In genomic region chr1:203278087-203278884, GRCh38 we compare ENCODE assay signal across 8 cellular contexts.
A peak's percentile ranks its signal among the peaks of the same experiment; 100 is the strongest.
DNase-seq lines count a peak whose midpoint lies in the region; ATAC-seq lines count a peak whose summit lies in the region.

No MANE protein-coding gene starts in this region.

- H3K4me1 Mint-ChIP-seq in activated naive CD8-positive, alpha-beta T cell (ENCODE audit: low read depth), result peaks cover 57% of the 10 kb centered on the region

- peak overlapping the region; percentile 79 for H3K27ac Mint-ChIP-seq in activated naive CD8-positive, alpha-beta T cell

- no peaks in the 10 kb centered on the region for H3K9me3 Mint-ChIP-seq in activated naive CD8-positive, alpha-beta T cell (ENCODE audit: low read depth)

- no peaks in the 10 kb centered on the region for H3K36me3 Mint-ChIP-seq in activated naive CD8-positive, alpha-beta T cell

- H3K4me3 Mint-ChIP-seq in activated naive CD8-positive, alpha-beta T cell, result peak overlapping the region; percentile 66

- DNase-seq in DMS53 treated with DMSO at 0.1 percent for 48 hours (lab: John Stamatoyannopoulos, UW; ENCODE audit: unreplicated experiment), result peak; percentile 17
- DNase-seq in NCI-H1092 (lab: John Stamatoyannopoulos, UW), result peak; percentile 41
- peak; percentile 96 for DNase-seq in globus pallidus (ENCODE audit: low spot score)
- DNase-seq in nucleus accumbens (lab: John Stamatoyannopoulos, UW), result peak in 55 of 56 donors; percentile 56 to 96 (median 89)
- DNase-seq in NCI-H2029 treated with DMSO at 0.1 percent for 48 hours (lab: John Stamatoyannopoulos, UW), result no peak
- no peak for DNase-seq in stimulated activated CD4-positive, alpha-beta T cell treated with anti-CD3 and anti-CD28 coated beads, Interleukin-4, amount 100 ng/mL, for 4 hours

- no peak for ATAC-seq in GM18868 (IDR thresholded peaks at IDR 0.05; ENCODE audit: unreplicated experiment)

- no peaks in the 10 kb centered on the region for H3K27me3 Mint-ChIP-seq in activated naive CD8-positive, alpha-beta T cell

Comparison
In these comparisons a context has a peak if more than half of its experiments do, and no peak if none do; other contexts are left out.
1. DNase-seq: peak in DMS53 treated with DMSO at 0.1 percent for 48 hours (single experiment), NCI-H1092 (single experiment), globus pallidus (single experiment) and nucleus accumbens (55 of 56); none in NCI-H2029 treated with DMSO at 0.1 percent for 48 hours (single experiment) and stimulated activated CD4-positive, alpha-beta T cell treated with anti-CD3 and anti-CD28 coated beads, Interleukin-4, amount 100 ng/mL, for 4 hours (0 of 2).